10 cellular contexts compared by ENCODE assay signal in genomic region chr2:210225461-210225798, GRCh38. TPM values are rescaled to one million over a fixed set of nuclear protein-coding genes. Genes with fewer than 3 reads are reported as not detected.
DNase-seq lines count a peak whose midpoint lies in the region; ATAC-seq and TF ChIP-seq lines count a peak whose summit lies in the region.
"Had no signal": no experiment of that assay in that cellular context is flagged by ENCODE, and none has a peak within 500 bp of the region (broad histone marks: within the 10 kb centered on the region; RNA-seq: fewer than 3 reads in every experiment).

No MANE protein-coding gene starts in this region.

- no peak for TF ChIP-seq POLR2A in upper lobe of left lung (IDR thresholded peaks at IDR 0.05)

- peaks cover 6% of the 10 kb centered on the region for H3K4me1 Mint-ChIP-seq in activated T-cell treated with anti-CD3 and anti-CD28 coated beads, Interleukin-2, amount 50 U/mL, for 72 hours (ENCODE audit: low read depth)
- H3K4me1 Mint-ChIP-seq in activated T-cell treated with anti-CD3 and anti-CD28 coated beads, Interleukin-2, amount 50 U/mL, for 4 hours (ENCODE audit: low read depth) = peaks cover 6% of the 10 kb centered on the region
- H3K4me1 Mint-ChIP-seq in activated naive CD4-positive, alpha-beta T cell treated with anti-CD3 and anti-CD28 coated beads for 36 hours (ENCODE audit: low read depth) = peaks cover 4% of the 10 kb centered on the region

- peaks cover 0 to 19% (median 6%) of the 10 kb centered on the region in 4 donors for H3K4me1 ChIP-seq in upper lobe of left lung

- peak overlapping the region; percentile 80 for H3K4me3 ChIP-seq in coronary artery
- H3K4me3 ChIP-seq in upper lobe of left lung = peak overlapping the region; percentile 30 to 61 (median 54)

- H3K27me3 Mint-ChIP-seq in activated T-cell treated with anti-CD3 and anti-CD28 coated beads, Interleukin-2, amount 50 U/mL, for 72 hours (ENCODE audit: low read depth) = peaks cover 47% of the 10 kb centered on the region
- peaks cover 60% of the 10 kb centered on the region for H3K27me3 Mint-ChIP-seq in activated T-cell treated with anti-CD3 and anti-CD28 coated beads, Interleukin-2, amount 50 U/mL, for 4 hours (ENCODE audit: low read depth)
- H3K27me3 Mint-ChIP-seq in activated naive CD4-positive, alpha-beta T cell treated with anti-CD3 and anti-CD28 coated beads for 36 hours (ENCODE audit: low read depth) = peaks cover 40% of the 10 kb centered on the region

- peaks cover 0 to 15% (median 3%) of the 10 kb centered on the region in 4 donors for H3K27me3 ChIP-seq in upper lobe of left lung

- no peak for ATAC-seq in activated T-cell treated with anti-CD3 and anti-CD28 coated beads, Interleukin-2, amount 50 U/mL, for 72 hours (replicated peaks in 1 of 2)
- ATAC-seq in activated T-cell treated with anti-CD3 and anti-CD28 coated beads, Interleukin-2, amount 50 U/mL, for 4 hours = no peak
- ATAC-seq in upper lobe of left lung (ENCODE audit: low FRiP score in 2 of 2) = no peak
- no peak for ATAC-seq in HG02938 (IDR thresholded peaks at IDR 0.05; ENCODE audit: unreplicated experiment)
- ATAC-seq: CD8-positive, alpha-beta T cell had no signal

- intact Hi-C loops in activated naive CD4-positive, alpha-beta T cell treated with anti-CD3 and anti-CD28 coated beads for 36 hours (cut with micrococcal nuclease) = no loop called here

- DNase-seq in activated T-cell treated with anti-CD3 and anti-CD28 coated beads, Interleukin-2, amount 50 U/mL, for 72 hours = no peak
- no peak for DNase-seq in activated T-cell treated with anti-CD3 and anti-CD28 coated beads, Interleukin-2, amount 50 U/mL, for 4 hours
- no peak for DNase-seq in coronary artery (ENCODE audit: low spot score)
- DNase-seq in medulla oblongata (ENCODE audit: extremely low spot score) = peak; percentile 12
- no peak for DNase-seq in upper lobe of left lung
- no peak for DNase-seq in activated CD4-positive, alpha-beta T cell treated with anti-CD3 and anti-CD28 coated beads, Interleukin-2, amount 50 U/mL, for 48 hours
- no peak for DNase-seq in activated naive CD4-positive, alpha-beta T cell treated with anti-CD3 and anti-CD28 coated beads for 36 hours
- DNase-seq: CD8-positive, alpha-beta T cell; effector memory CD4-positive, alpha-beta T cell had no signal

- no peaks in the 10 kb centered on the region for H3K36me3 ChIP-seq in upper lobe of left lung

- WGBS in upper lobe of left lung, 2 donors = 10 to 14% methylated on average over 10 of the region's 10 CpGs

- CTCF ChIA-PET in activated naive CD4-positive, alpha-beta T cell treated with anti-CD3 and anti-CD28 coated beads for 36 hours (lab: Charles Lee) = interaction anchor here (1.3 kb wide), 1 partner anchor 20 kb away, joined by 3 read pairs; no protein-coding TSS in a partner anchor

- TF ChIP-seq CTCF in coronary artery (IDR thresholded peaks at IDR 0.05) (no peak), upper lobe of left lung (IDR thresholded peaks at IDR 0.05) (no peak)

- no peaks in the 10 kb centered on the region for H3K9me3 Mint-ChIP-seq in activated T-cell treated with anti-CD3 and anti-CD28 coated beads, Interleukin-2, amount 50 U/mL, for 72 hours
- H3K9me3 Mint-ChIP-seq in activated T-cell treated with anti-CD3 and anti-CD28 coated beads, Interleukin-2, amount 50 U/mL, for 4 hours = no peaks in the 10 kb centered on the region
- H3K9me3 Mint-ChIP-seq in activated naive CD4-positive, alpha-beta T cell treated with anti-CD3 and anti-CD28 coated beads for 36 hours = no peaks in the 10 kb centered on the region
- H3K9me3 Mint-ChIP-seq: CD8-positive, alpha-beta T cell had no signal

- no peaks in the 10 kb centered on the region for H3K36me3 Mint-ChIP-seq in activated T-cell treated with anti-CD3 and anti-CD28 coated beads, Interleukin-2, amount 50 U/mL, for 72 hours (ENCODE audit: insufficient read depth in 2 of 2)
- H3K36me3 Mint-ChIP-seq in activated T-cell treated with anti-CD3 and anti-CD28 coated beads, Interleukin-2, amount 50 U/mL, for 4 hours (ENCODE audit: insufficient read depth) = no peaks in the 10 kb centered on the region
- no peaks in the 10 kb centered on the region for H3K36me3 Mint-ChIP-seq in activated naive CD4-positive, alpha-beta T cell treated with anti-CD3 and anti-CD28 coated beads for 36 hours (ENCODE audit: low read depth)
- H3K36me3 Mint-ChIP-seq: CD8-positive, alpha-beta T cell had no signal

- no peak overlapping the region for H3K27ac Mint-ChIP-seq in activated T-cell treated with anti-CD3 and anti-CD28 coated beads, Interleukin-2, amount 50 U/mL, for 72 hours
- no peak overlapping the region for H3K27ac Mint-ChIP-seq in activated naive CD4-positive, alpha-beta T cell treated with anti-CD3 and anti-CD28 coated beads for 36 hours
- H3K27ac Mint-ChIP-seq: CD8-positive, alpha-beta T cell had no signal

- peak overlapping the region; percentile 86 to 93 for H3K27ac ChIP-seq in coronary artery
- peak overlapping the region; percentile 79 to 94 (median 89) for H3K27ac ChIP-seq in upper lobe of left lung

- H3K9me3 ChIP-seq in upper lobe of left lung = no peaks in the 10 kb centered on the region

- TF ChIP-seq EP300 in upper lobe of left lung (IDR thresholded peaks at IDR 0.05) = no peak

- peak overlapping the region; percentile 58 to 61 for H3K4me3 Mint-ChIP-seq in activated T-cell treated with anti-CD3 and anti-CD28 coated beads, Interleukin-2, amount 50 U/mL, for 72 hours
- H3K4me3 Mint-ChIP-seq in activated T-cell treated with anti-CD3 and anti-CD28 coated beads, Interleukin-2, amount 50 U/mL, for 4 hours = no peak overlapping the region
- H3K4me3 Mint-ChIP-seq in activated naive CD4-positive, alpha-beta T cell treated with anti-CD3 and anti-CD28 coated beads for 36 hours = no peak overlapping the region
- H3K4me3 Mint-ChIP-seq: CD8-positive, alpha-beta T cell had no signal

RNA-seq across cellular contexts. Expression of gene ACADL, which starts 0.2 kb away (rescaled TPM):
- not detected for total RNA-seq in activated T-cell treated with anti-CD3 and anti-CD28 coated beads, Interleukin-2, amount 50 U/mL, for 72 hours
- not detected for total RNA-seq in activated T-cell treated with anti-CD3 and anti-CD28 coated beads, Interleukin-2, amount 50 U/mL, for 4 hours
- 100 to 1,000 TPM in 2 of 6 donors, 10 to 100 TPM in 4; 20.1 to 131 (median 55.2) TPM for total RNA-seq in upper lobe of left lung
- total RNA-seq in activated naive CD4-positive, alpha-beta T cell treated with anti-CD3 and anti-CD28 coated beads for 36 hours = not detected
- total RNA-seq: CD8-positive, alpha-beta T cell had no signal

RNA-seq across cellular contexts. Expression of gene KANSL1L, which starts 54.2 kb away (rescaled TPM):
- total RNA-seq in activated T-cell treated with anti-CD3 and anti-CD28 coated beads, Interleukin-2, amount 50 U/mL, for 72 hours = 10 to 100 TPM in 1 of 2 donors, 1 to 10 TPM in 1; 7.8 to 10.5 TPM
- total RNA-seq in activated T-cell treated with anti-CD3 and anti-CD28 coated beads, Interleukin-2, amount 50 U/mL, for 4 hours = 1 to 10 TPM; 1.5 to 2.7 (median 2.3) TPM
- total RNA-seq in upper lobe of left lung = 100 to 1,000 TPM in 1 of 6 donors, 10 to 100 TPM in 5; 26.7 to 164 (median 46.7) TPM
- total RNA-seq in activated naive CD4-positive, alpha-beta T cell treated with anti-CD3 and anti-CD28 coated beads for 36 hours = 1 to 10 TPM; 4.4 to 4.8 TPM

Comparison
In these comparisons a context has a peak if more than half of its experiments do, and no peak if none do; other contexts are left out.
1. H3K4me3 Mint-ChIP-seq: peak in activated T-cell treated with anti-CD3 and anti-CD28 coated beads, Interleukin-2, amount 50 U/mL, for 72 hours (2 of 2); none in activated T-cell treated with anti-CD3 and anti-CD28 coated beads, Interleukin-2, amount 50 U/mL, for 4 hours (single experiment) and activated naive CD4-positive, alpha-beta T cell treated with anti-CD3 and anti-CD28 coated beads for 36 hours (single experiment).
2. RNA of gene ACADL, which starts 0.2 kb away (total RNA-seq): 20.1 to 131 TPM in upper lobe of left lung; not detected in activated T-cell treated with anti-CD3 and anti-CD28 coated beads, Interleukin-2, amount 50 U/mL, for 72 hours, not detected in activated T-cell treated with anti-CD3 and anti-CD28 coated beads, Interleukin-2, amount 50 U/mL, for 4 hours and not detected in activated naive CD4-positive, alpha-beta T cell treated with anti-CD3 and anti-CD28 coated beads for 36 hours; every median in the first group is over 10 times any median in the second.